13 cellular contexts compared by ENCODE assay signal in genomic region chr14:34030864-34031263, GRCh38.
DNase-seq lines count a peak whose midpoint lies in the region; ATAC-seq and TF ChIP-seq lines count a peak whose summit lies in the region.
"Had no signal": no experiment of that assay in that cellular context is flagged by ENCODE, and none has a peak within 500 bp of the region (broad histone marks: within the 10 kb centered on the region; RNA-seq: fewer than 3 reads in every experiment).

No MANE protein-coding gene starts in this region.

- no peak overlapping the region for H2BK20ac ChIP-seq in H9 (ENCODE audit: low read depth, low read length, poor library complexity, severe bottlenecking)

- H3K4me1 ChIP-seq in right atrium auricular region (peaks cover 0 to 25% of the 10 kb centered on the region in 2 donors), H9 (ENCODE audit: insufficient read depth, low read length) (peaks cover 3% of the 10 kb centered on the region; the same call in 1 of the 2 replicates)

- POLR2A ChIA-PET in MCF 10A (lab: Yijun Ruan, JAX) = no interaction called here

- H4K20me1 ChIP-seq in H9 (ENCODE audit: control insufficient read depth, insufficient read depth, insufficient read length) = no peaks in the 10 kb centered on the region

- H2BK12ac ChIP-seq in H9 (ENCODE audit: insufficient read length, low read depth, low read length) = no peak overlapping the region

- no peak overlapping the region for H4K91ac ChIP-seq in H9 (ENCODE audit: insufficient read length, low read depth, low read length)

- ATAC-seq in GM19351 (IDR thresholded peaks at IDR 0.05; ENCODE audit: unreplicated experiment) (no peak), GM19463 (IDR thresholded peaks at IDR 0.05; ENCODE audit: unreplicated experiment) (no peak)
- ATAC-seq: GM12878 had no signal

- no peaks in the 10 kb centered on the region for H3K23me2 ChIP-seq in H9 (ENCODE audit: insufficient read length, low read depth, low read length, poor library complexity, severe bottlenecking)

- H3K36me3 ChIP-seq in right atrium auricular region = no peaks in the 10 kb centered on the region

- H2BK120ac ChIP-seq in H9 (ENCODE audit: low read depth, low read length, poor library complexity, severe bottlenecking) = no peak overlapping the region

- H3K36me3 Mint-ChIP-seq in MCF 10A (ENCODE audit: insufficient read depth, unreplicated experiment) = no peaks in the 10 kb centered on the region
- peaks cover 0 to 3% (median 0%) of the 10 kb centered on the region in 3 experiments; a peak in 2 of 7 replicates for H3K36me3 Mint-ChIP-seq in H9 (ENCODE audit: insufficient read depth in 1 of 3, low read depth in 3 of 3)
- H3K36me3 Mint-ChIP-seq: activated naive CD4-positive, alpha-beta T cell treated with anti-CD3 and anti-CD28 coated beads, Interleukin-2, amount 50 U/mL, for 24 hours had no signal

- H3K79me2 ChIP-seq in H9 (ENCODE audit: insufficient read depth, low read length) = no peaks in the 10 kb centered on the region

- no peaks in the 10 kb centered on the region for H3K27me3 Mint-ChIP-seq in MCF 10A (ENCODE audit: insufficient read depth, unreplicated experiment)
- H3K27me3 Mint-ChIP-seq in H9 (ENCODE audit: low read depth) = no peaks in the 10 kb centered on the region; the same call in 1 of the 2 replicates
- H3K27me3 Mint-ChIP-seq: activated naive CD4-positive, alpha-beta T cell treated with anti-CD3 and anti-CD28 coated beads, Interleukin-2, amount 50 U/mL, for 24 hours had no signal

- no peaks in the 10 kb centered on the region for H3K9me3 Mint-ChIP-seq in MCF 10A (ENCODE audit: unreplicated experiment)
- peaks cover 0 to 5% of the 10 kb centered on the region in 2 experiments; a peak in 2 of 5 replicates for H3K9me3 Mint-ChIP-seq in H9
- H3K9me3 Mint-ChIP-seq: activated naive CD4-positive, alpha-beta T cell treated with anti-CD3 and anti-CD28 coated beads, Interleukin-2, amount 50 U/mL, for 24 hours had no signal

- no peak overlapping the region for H3K56ac ChIP-seq in H9 (ENCODE audit: insufficient read length, low read depth, low read length)

- H3K4me1 Mint-ChIP-seq in MCF 10A (ENCODE audit: insufficient read depth, unreplicated experiment) = peaks cover 21% of the 10 kb centered on the region
- peaks cover 3 to 18% of the 10 kb centered on the region in 2 experiments for H3K4me1 Mint-ChIP-seq in H9
- H3K4me1 Mint-ChIP-seq: activated naive CD4-positive, alpha-beta T cell treated with anti-CD3 and anti-CD28 coated beads, Interleukin-2, amount 50 U/mL, for 24 hours had no signal

- no peak overlapping the region for H3K23ac ChIP-seq in H9 (ENCODE audit: insufficient read length, low read depth, low read length)

- H2AK5ac ChIP-seq in H9 (ENCODE audit: insufficient read length, low read length) = no peak overlapping the region

- H3K4me3 ChIP-seq in HFF-Myc (replicated peaks; ENCODE audit: low read depth, low read length) (no peak overlapping the region), right atrium auricular region (no peak overlapping the region), skeletal muscle cell (ENCODE audit: low read depth, low read length) (no peak overlapping the region)
- H3K4me3 ChIP-seq: GM12878 had no signal

- no peak overlapping the region for H3K4ac ChIP-seq in H9 (ENCODE audit: low read depth, low read length)

- no peak overlapping the region for H4K5ac ChIP-seq in H9 (ENCODE audit: insufficient read length, low read depth, low read length)

- H3K79me1 ChIP-seq in H9 (ENCODE audit: insufficient read depth, low read depth, low read length, poor library complexity, severe bottlenecking) = no peaks in the 10 kb centered on the region

- H3K27ac ChIP-seq in right atrium auricular region = peak overlapping the region; percentile 16 to 49
- no peak overlapping the region for H3K27ac ChIP-seq in H9 (ENCODE audit: insufficient read length, low read depth, low read length)

- H3K27me3 ChIP-seq in right atrium auricular region = no peaks in the 10 kb centered on the region
- H3K27me3 ChIP-seq in H9 (ENCODE audit: insufficient read depth, low read length) = no peaks in the 10 kb centered on the region

- H3K27ac Mint-ChIP-seq in MCF 10A (ENCODE audit: low read depth, unreplicated experiment) (no peak overlapping the region), H9 (no peak overlapping the region)
- H3K27ac Mint-ChIP-seq: activated naive CD4-positive, alpha-beta T cell treated with anti-CD3 and anti-CD28 coated beads, Interleukin-2, amount 50 U/mL, for 24 hours had no signal

- no peak overlapping the region for H3T11ph ChIP-seq in H9 (ENCODE audit: low read length)

- WGBS in H9 (ENCODE audit: extremely low coverage, insufficient read length, low lambda C conversion rate) = no CpG with 5 or more reads among the region's 1 CpG

- H3K9me3 ChIP-seq in right atrium auricular region (no peaks in the 10 kb centered on the region), H9 (ENCODE audit: control insufficient read depth, low read depth, low read length) (no peaks in the 10 kb centered on the region)
- H3K9me3 ChIP-seq: Caco-2 had no signal

- no peak overlapping the region for H2BK5ac ChIP-seq in H9 (ENCODE audit: insufficient read length, low read length)

- no peak overlapping the region for H2BK15ac ChIP-seq in H9 (ENCODE audit: low read depth, low read length)

- DNase-seq in HFF-Myc (ENCODE audit: extremely low read depth, low read depth) (peak; percentile 94), MCF 10A (ENCODE audit: unreplicated experiment) (peak; percentile 11), right atrium auricular region (ENCODE audit: low spot score) (no peak), skeletal muscle cell (ENCODE audit: low read depth) (peak; percentile 79), H9 (no peak)
- DNase-seq in activated naive CD4-positive, alpha-beta T cell (lab: John Stamatoyannopoulos, UW) = no peak
- DNase-seq: Caco-2, NCI-H187, SHP77 had no signal

- H3K18ac ChIP-seq in H9 (ENCODE audit: insufficient read length, low read depth, low read length) = no peak overlapping the region

- H3K9ac ChIP-seq in H9 (ENCODE audit: extremely low read depth, insufficient read length, low read length) = no peak overlapping the region

- CTCF ChIA-PET in MCF 10A (lab: Yijun Ruan, JAX) = interaction anchor here (0.6 to 1.1 kb wide), 5 partner anchors 8 to 67 kb away, joined by 3 read pairs; no protein-coding TSS in a partner anchor

- TF ChIP-seq CTCF in HFF-Myc (IDR thresholded peaks at IDR 0.05; ENCODE audit: low read depth, low read length, missing control alignments) (no peak), MCF 10A (IDR thresholded peaks at IDR 0.05; ENCODE audit: unreplicated experiment) (no peak), right atrium auricular region (IDR thresholded peaks at IDR 0.05) (no peak), H9 (conservative IDR thresholded peaks at IDR 0.05) (no peak)

- H4K8ac ChIP-seq in H9 (replicated peaks; ENCODE audit: insufficient read length, low read depth, low read length) = no peak overlapping the region

- no peak overlapping the region for H3K14ac ChIP-seq in H9 (ENCODE audit: insufficient read depth, low read length)

- intact Hi-C loops in MCF 10A (cut with micrococcal nuclease) = no loop called here

- no peak overlapping the region for H2AFZ ChIP-seq in H9 (ENCODE audit: low read length)

- no TSS peak for BruUV-seq in MCF 10A (replicated peaks; lab: Mats Ljungman, UMichigan)

- no peak overlapping the region for H3K4me2 ChIP-seq in H9 (ENCODE audit: insufficient read depth, insufficient read length, low read length)

- no peak overlapping the region for H3K4me3 Mint-ChIP-seq in MCF 10A (ENCODE audit: unreplicated experiment)
- no peak overlapping the region for H3K4me3 Mint-ChIP-seq in H9
- H3K4me3 Mint-ChIP-seq: activated naive CD4-positive, alpha-beta T cell treated with anti-CD3 and anti-CD28 coated beads, Interleukin-2, amount 50 U/mL, for 24 hours had no signal

Comparison
In these comparisons a context has a peak if more than half of its experiments do, and no peak if none do; other contexts are left out.
1. DNase-seq: peak in HFF-Myc (single experiment), MCF 10A (single experiment) and skeletal muscle cell (single experiment); none in right atrium auricular region (single experiment), H9 (single experiment) and activated naive CD4-positive, alpha-beta T cell (0 of 4).